17 cellular contexts compared by ENCODE assay signal in genomic region chr10:81303656-81304055, GRCh38.
DNase-seq lines count a peak whose midpoint lies in the region.
"Had no signal": no experiment of that assay in that cellular context is flagged by ENCODE, and none has a peak within 500 bp of the region (broad histone marks: within the 10 kb centered on the region; RNA-seq: fewer than 3 reads in every experiment).

No MANE protein-coding gene starts in this region.

- H2BK12ac ChIP-seq in mesenchymal stem cell (ENCODE audit: low read length in 2 of 2), result no peak overlapping the region

- H3K4me1 ChIP-seq in mesenchymal stem cell (ENCODE audit: control insufficient read depth, insufficient read depth, low read depth, low read length), result no peaks in the 10 kb centered on the region
- H3K4me1 ChIP-seq: BLaER1, Caco-2, HAP-1 had no signal

- no peak overlapping the region for H3K9ac ChIP-seq in mesenchymal stem cell (ENCODE audit: low read length)
- H3K9ac ChIP-seq: BLaER1 had no signal

- no peak overlapping the region for H3K4ac ChIP-seq in mesenchymal stem cell (ENCODE audit: low read depth in 1 of 2, low read length in 2 of 2)

- POLR2A ChIA-PET in activated CD4-positive, alpha-beta memory T cell treated with anti-CD3 and anti-CD28 coated beads, Interleukin-2, amount 10 ng/mL, durations not matched to agents 7 days and 5 days (lab: Charles Lee), result no interaction called here

- H3K4me3 ChIP-seq in mesenchymal stem cell (ENCODE audit: insufficient read depth in 1 of 2, low read depth in 1 of 2, low read length in 2 of 2), result no peak overlapping the region
- H3K4me3 ChIP-seq: BLaER1, GM23338, HAP-1 had no signal

- no peak overlapping the region for H3K27ac ChIP-seq in mesenchymal stem cell (ENCODE audit: low read length, poor library complexity, severe bottlenecking)
- H3K27ac ChIP-seq: BLaER1, C4-2B had no signal

- H2BK5ac ChIP-seq in mesenchymal stem cell (ENCODE audit: low read depth, low read length, poor library complexity, severe bottlenecking), result no peak overlapping the region

- CTCF ChIA-PET in activated CD4-positive, alpha-beta memory T cell treated with anti-CD3 and anti-CD28 coated beads, Interleukin-2, amount 10 ng/mL, durations not matched to agents 7 days and 5 days (lab: Charles Lee), result no interaction called here

- no peaks in the 10 kb centered on the region for H3K4me1 Mint-ChIP-seq in activated CD4-positive, alpha-beta memory T cell treated with anti-CD3 and anti-CD28 coated beads, Interleukin-2, amount 10 ng/mL, durations not matched to agents 7 days and 5 days
- H3K4me1 Mint-ChIP-seq: B cell; CD4-positive, CD25-positive, alpha-beta regulatory T cell; GM23338 had no signal

- no peaks in the 10 kb centered on the region for H3K36me3 ChIP-seq in mesenchymal stem cell (ENCODE audit: control insufficient read depth in 1 of 2, insufficient read depth in 2 of 2, low read depth in 1 of 2, low read length in 2 of 2)
- H3K36me3 ChIP-seq: BLaER1, HAP-1 had no signal

- no peak overlapping the region for H3K27ac Mint-ChIP-seq in activated CD4-positive, alpha-beta memory T cell treated with anti-CD3 and anti-CD28 coated beads, Interleukin-2, amount 10 ng/mL, durations not matched to agents 7 days and 5 days
- H3K27ac Mint-ChIP-seq: B cell; CD4-positive, CD25-positive, alpha-beta regulatory T cell; CD8-positive, alpha-beta T cell; GM23338 had no signal

- peak; percentile 17 for DNase-seq in H4 (ENCODE audit: low spot score)
- peak; percentile 5 for DNase-seq in M059J (ENCODE audit: low read depth)
- DNase-seq in RKO (ENCODE audit: low spot score), result peak; percentile 0
- DNase-seq in mesenchymal stem cell, result peak; percentile 12
- no peak for DNase-seq in NCI-H446 (lab: John Stamatoyannopoulos, UW)
- no peak for DNase-seq in activated CD4-positive, alpha-beta memory T cell treated with anti-CD3 and anti-CD28 coated beads, Interleukin-2, amount 10 ng/mL, durations not matched to agents 7 days and 5 days
- DNase-seq in NCI-H82 treated with DMSO at 0.1 percent for 48 hours (lab: John Stamatoyannopoulos, UW; ENCODE audit: unreplicated experiment), result no peak
- DNase-seq: Caco-2; CD4-positive, CD25-positive, alpha-beta regulatory T cell; CD8-positive, alpha-beta T cell; DMS153; DND-41 had no signal

- H3K27me3 ChIP-seq in mesenchymal stem cell (ENCODE audit: control insufficient read depth in 1 of 2, insufficient read depth in 1 of 2, low read length in 2 of 2), result no peaks in the 10 kb centered on the region
- H3K27me3 ChIP-seq: BLaER1 had no signal

- peaks cover 41% of the 10 kb centered on the region for H3K9me3 ChIP-seq in mesenchymal stem cell (ENCODE audit: control insufficient read depth, low read length)
- H3K9me3 ChIP-seq: BLaER1, Caco-2, HAP-1 had no signal

- no peak overlapping the region for H4K91ac ChIP-seq in mesenchymal stem cell (ENCODE audit: low read length)

- H3K79me1 ChIP-seq in mesenchymal stem cell (replicated peaks; ENCODE audit: low read length, poor library complexity, severe bottlenecking), result no peaks in the 10 kb centered on the region

- no peak overlapping the region for H2BK15ac ChIP-seq in mesenchymal stem cell (ENCODE audit: low read depth, poor library complexity, severe bottlenecking)

- no peak overlapping the region for H3K4me3 Mint-ChIP-seq in activated CD4-positive, alpha-beta memory T cell treated with anti-CD3 and anti-CD28 coated beads, Interleukin-2, amount 10 ng/mL, durations not matched to agents 7 days and 5 days
- H3K4me3 Mint-ChIP-seq: B cell; CD4-positive, CD25-positive, alpha-beta regulatory T cell; CD8-positive, alpha-beta T cell; GM23338 had no signal

- H4K8ac ChIP-seq in mesenchymal stem cell (ENCODE audit: low read length), result no peak overlapping the region

- no peak overlapping the region for H3K4me2 ChIP-seq in mesenchymal stem cell (ENCODE audit: low read length, poor library complexity, severe bottlenecking)
- H3K4me2 ChIP-seq: BLaER1, GM23338 had no signal

- no peak overlapping the region for H3K14ac ChIP-seq in mesenchymal stem cell (ENCODE audit: low read length in 2 of 2)

- peaks cover 12% of the 10 kb centered on the region for H3K9me3 Mint-ChIP-seq in activated CD4-positive, alpha-beta memory T cell treated with anti-CD3 and anti-CD28 coated beads, Interleukin-2, amount 10 ng/mL, durations not matched to agents 7 days and 5 days

- H3K27me3 Mint-ChIP-seq in activated CD4-positive, alpha-beta memory T cell treated with anti-CD3 and anti-CD28 coated beads, Interleukin-2, amount 10 ng/mL, durations not matched to agents 7 days and 5 days, result no peaks in the 10 kb centered on the region
- H3K27me3 Mint-ChIP-seq: B cell; CD4-positive, CD25-positive, alpha-beta regulatory T cell had no signal

- no peak overlapping the region for H2AFZ ChIP-seq in mesenchymal stem cell (ENCODE audit: low read depth, low read length)
- H2AFZ ChIP-seq: GM23338 had no signal

- no peak overlapping the region for H3K18ac ChIP-seq in mesenchymal stem cell (ENCODE audit: low read depth in 1 of 2, low read length in 2 of 2)

- no peak overlapping the region for H2AK5ac ChIP-seq in mesenchymal stem cell (ENCODE audit: low read length, severe bottlenecking)

- 75% methylated on average over 1 of the region's 1 CpG for WGBS in mesenchymal stem cell

- no peak overlapping the region for H2BK120ac ChIP-seq in mesenchymal stem cell (ENCODE audit: low read depth, low read length)

- H3K36me3 Mint-ChIP-seq in activated CD4-positive, alpha-beta memory T cell treated with anti-CD3 and anti-CD28 coated beads, Interleukin-2, amount 10 ng/mL, durations not matched to agents 7 days and 5 days (ENCODE audit: low read depth), result no peaks in the 10 kb centered on the region
- H3K36me3 Mint-ChIP-seq: CD4-positive, CD25-positive, alpha-beta regulatory T cell; CD8-positive, alpha-beta T cell had no signal

- H3K23ac ChIP-seq in mesenchymal stem cell (ENCODE audit: low read length in 2 of 2), result no peak overlapping the region

Comparison
In these comparisons a context has a peak if more than half of its experiments do, and no peak if none do; other contexts are left out.
1. DNase-seq: peak in H4 (single experiment), M059J (single experiment), RKO (single experiment) and mesenchymal stem cell (single experiment); none in NCI-H446 (0 of 2), activated CD4-positive, alpha-beta memory T cell treated with anti-CD3 and anti-CD28 coated beads, Interleukin-2, amount 10 ng/mL, durations not matched to agents 7 days and 5 days (single experiment) and NCI-H82 treated with DMSO at 0.1 percent for 48 hours (single experiment).